Comparison of ENCODE assay signal across 27 cellular contexts in genomic region chr1:25705699-25706098, GRCh38.
"Had no signal": no experiment of that assay in that cellular context is flagged by ENCODE, and none has a peak within 500 bp of the region (broad histone marks: within the 10 kb centered on the region; RNA-seq: fewer than 3 reads in every experiment).

No MANE protein-coding gene starts in this region.

- DNase-seq: activated CD4-positive, alpha-beta memory T cell treated with anti-CD3 and anti-CD28 coated beads for 36 hours; activated CD4-positive, alpha-beta T cell treated with anti-CD3 and anti-CD28 coated beads, Interleukin-2, amount 10 ng/mL, durations not matched to agents 24 days and 14 days; activated CD8-positive, alpha-beta memory T cell treated with anti-CD3 and anti-CD28 coated beads, Interleukin-2, amount 50 U/mL, for 4 hours; activated naive CD4-positive, alpha-beta T cell treated with anti-CD3 and anti-CD28 coated beads, Interleukin-2, amount 10 ng/mL, durations not matched to agents 7 days and 5 days; activated T-cell treated with anti-CD3 and anti-CD28 coated beads, Interleukin-2, amount 50 U/mL, for 4 hours; amygdala; endodermal cell; foreskin keratinocyte; heart left ventricle; lower lobe of right lung; mesenchymal stem cell; small intestine; stimulated activated CD4-positive, alpha-beta T cell treated with anti-CD3 and anti-CD28 coated beads, Interleukin-4, amount 100 ng/mL, for 24 hours; T1000; WERI-Rb-1 had no signal

- H3K4me3 ChIP-seq: breast epithelium, esophagus muscularis mucosa, heart left ventricle, lower lobe of right lung, thoracic aorta had no signal

- H3K27me3 Mint-ChIP-seq: activated CD4-positive, alpha-beta memory T cell treated with anti-CD3 and anti-CD28 coated beads for 36 hours; central memory CD8-positive, alpha-beta T cell had no signal

- H3K27ac Mint-ChIP-seq: activated CD4-positive, alpha-beta memory T cell treated with anti-CD3 and anti-CD28 coated beads for 36 hours; activated CD4-positive, alpha-beta T cell treated with anti-CD3 and anti-CD28 coated beads, Interleukin-2, amount 10 ng/mL, durations not matched to agents 24 days and 14 days; activated naive CD4-positive, alpha-beta T cell treated with anti-CD3 and anti-CD28 coated beads, Interleukin-2, amount 10 ng/mL, durations not matched to agents 7 days and 5 days; stimulated activated naive CD8-positive, alpha-beta T cell treated with anti-CD3 and anti-CD28 coated beads, Interleukin-15, Interleukin-2, amounts not matched to agents 100 ng/mL and 50 ng/mL, for 24 hours; T-helper 1 cell treated with Interleukin-12 subunit alpha and Interleukin-12 subunit beta and Interleukin-4 antibody, amounts not matched to agents 30 μg/mL and 1 μg/mL, for 36 hours had no signal

- H3K9me3 Mint-ChIP-seq: activated CD4-positive, alpha-beta memory T cell treated with anti-CD3 and anti-CD28 coated beads for 36 hours; activated CD4-positive, alpha-beta T cell treated with anti-CD3 and anti-CD28 coated beads, Interleukin-2, amount 10 ng/mL, durations not matched to agents 24 days and 14 days; activated naive CD4-positive, alpha-beta T cell treated with anti-CD3 and anti-CD28 coated beads, Interleukin-2, amount 10 ng/mL, durations not matched to agents 7 days and 5 days; activated T-cell treated with anti-CD3 and anti-CD28 coated beads, Interleukin-2, amount 50 U/mL, for 4 hours; central memory CD8-positive, alpha-beta T cell; endodermal cell; natural killer cell treated with Interleukin-12 subunit alpha and Interleukin-12 subunit beta and Interleukin-15 and Interleukin-18, amount 100 ng/mL, for 72 hours; stimulated activated naive CD8-positive, alpha-beta T cell treated with anti-CD3 and anti-CD28 coated beads, Interleukin-15, Interleukin-2, amounts not matched to agents 100 ng/mL and 50 ng/mL, for 24 hours; T-helper 1 cell treated with Interleukin-12 subunit alpha and Interleukin-12 subunit beta and Interleukin-4 antibody, amounts not matched to agents 30 μg/mL and 1 μg/mL, for 36 hours; type B pancreatic cell had no signal

- H3K27ac ChIP-seq: foreskin keratinocyte, lower lobe of right lung, neutrophil, thoracic aorta, WERI-Rb-1 had no signal

- ATAC-seq: activated CD4-positive, CD25-positive, alpha-beta regulatory T cell treated with anti-CD3 and anti-CD28 coated beads, Interleukin-2, amount 50 U/mL, for 24 hours; activated T-cell treated with anti-CD3 and anti-CD28 coated beads, Interleukin-2, amount 50 U/mL, for 4 hours; foreskin keratinocyte; natural killer cell treated with Interleukin-12 subunit alpha and Interleukin-12 subunit beta and Interleukin-15 and Interleukin-18, amount 100 ng/mL, for 72 hours; stimulated activated effector memory CD8-positive, alpha-beta T cell treated with anti-CD3 and anti-CD28 coated beads, Interleukin-12 subunit alpha, Interleukin-12 subunit beta, amount 100 ng/mL, for 72 hours had no signal

- H3K36me3 ChIP-seq: breast epithelium, esophagus muscularis mucosa, heart left ventricle, lower lobe of right lung, neutrophil, thoracic aorta, WERI-Rb-1 had no signal

- H3K36me3 Mint-ChIP-seq: natural killer cell treated with Interleukin-12 subunit alpha and Interleukin-12 subunit beta and Interleukin-15 and Interleukin-18, amount 100 ng/mL, for 72 hours; stimulated activated effector memory CD8-positive, alpha-beta T cell treated with anti-CD3 and anti-CD28 coated beads, Interleukin-12 subunit alpha, Interleukin-12 subunit beta, amount 100 ng/mL, for 72 hours; type B pancreatic cell had no signal

- H3K4me1 ChIP-seq: breast epithelium had no signal

- H3K27me3 ChIP-seq: breast epithelium, esophagus muscularis mucosa, foreskin keratinocyte, heart left ventricle had no signal

- H3K9me3 ChIP-seq: breast epithelium, esophagus muscularis mucosa, heart left ventricle, lower lobe of right lung, neutrophil, thoracic aorta had no signal

- H3K4me3 Mint-ChIP-seq: activated CD4-positive, alpha-beta memory T cell treated with anti-CD3 and anti-CD28 coated beads for 36 hours; activated CD4-positive, alpha-beta T cell treated with anti-CD3 and anti-CD28 coated beads, Interleukin-2, amount 10 ng/mL, durations not matched to agents 24 days and 14 days; activated naive CD4-positive, alpha-beta T cell treated with anti-CD3 and anti-CD28 coated beads, Interleukin-2, amount 10 ng/mL, durations not matched to agents 7 days and 5 days; activated T-cell treated with anti-CD3 and anti-CD28 coated beads, Interleukin-2, amount 50 U/mL, for 4 hours; central memory CD8-positive, alpha-beta T cell; dendritic cell treated with granulocyte-macrophage colony-stimulating factor and Interleukin-4, amounts not matched to agents 40 ng/mL and 50 ng/mL, for 4 days; endodermal cell; natural killer cell treated with Interleukin-12 subunit alpha and Interleukin-12 subunit beta and Interleukin-15 and Interleukin-18, amount 100 ng/mL, for 72 hours; stimulated activated effector memory CD8-positive, alpha-beta T cell treated with anti-CD3 and anti-CD28 coated beads, Interleukin-12 subunit alpha, Interleukin-12 subunit beta, amount 100 ng/mL, for 72 hours; stimulated activated naive CD8-positive, alpha-beta T cell treated with anti-CD3 and anti-CD28 coated beads, Interleukin-15, Interleukin-2, amounts not matched to agents 100 ng/mL and 50 ng/mL, for 24 hours; T-helper 1 cell treated with Interleukin-12 subunit alpha and Interleukin-12 subunit beta and Interleukin-4 antibody, amounts not matched to agents 30 μg/mL and 1 μg/mL, for 36 hours; type B pancreatic cell had no signal
